Comparison of ENCODE assay signal across 8 cellular contexts in genomic region chr15:65377105-65377975, GRCh38. TPM values are rescaled to one million over a fixed set of nuclear protein-coding genes. Genes with fewer than 3 reads are reported as not detected.
DNase-seq lines count a peak whose midpoint lies in the region; ATAC-seq and TF ChIP-seq lines count a peak whose summit lies in the region.

No MANE protein-coding gene starts in this region.

- TF ChIP-seq POLR2A in right lobe of liver (IDR thresholded peaks at IDR 0.05): no peak

- TF ChIP-seq CTCF in colonic mucosa (IDR thresholded peaks at IDR 0.05) (no peak), right lobe of liver (IDR thresholded peaks at IDR 0.05) (no peak)

- H3K4me1 ChIP-seq in colonic mucosa: peaks cover 3% of the 10 kb centered on the region
- H3K4me1 ChIP-seq in right lobe of liver: peaks cover 0 to 10% (median 2%) of the 10 kb centered on the region in 4 donors
- H3K4me1 ChIP-seq in thymus (ENCODE audit: control insufficient read depth, insufficient read depth, low read length): no peaks in the 10 kb centered on the region

- H3K9me3 ChIP-seq in colonic mucosa (no peaks in the 10 kb centered on the region), right lobe of liver (no peaks in the 10 kb centered on the region), thymus (ENCODE audit: control insufficient read depth) (no peaks in the 10 kb centered on the region)

- H3K36me3 ChIP-seq in colonic mucosa: no peaks in the 10 kb centered on the region
- no peaks in the 10 kb centered on the region for H3K36me3 ChIP-seq in right lobe of liver
- H3K36me3 ChIP-seq in thymus (ENCODE audit: control insufficient read depth, insufficient read depth): no peaks in the 10 kb centered on the region

- peaks cover 42% of the 10 kb centered on the region for H3K27me3 ChIP-seq in colonic mucosa
- peaks cover 0 to 28% of the 10 kb centered on the region in 2 donors for H3K27me3 ChIP-seq in right lobe of liver
- peaks cover 65% of the 10 kb centered on the region for H3K27me3 ChIP-seq in thymus (ENCODE audit: control insufficient read depth, insufficient read depth)

- H3K9ac ChIP-seq in colonic mucosa (ENCODE audit: low read depth in 2 of 2, low read length in 2 of 2): no peak overlapping the region

- ATAC-seq in right lobe of liver: peak; percentile 63 to 72 (median 66)
- no peak for ATAC-seq in HG03565 (IDR thresholded peaks at IDR 0.05; ENCODE audit: unreplicated experiment)

- H3K4me3 ChIP-seq in colonic mucosa (peak overlapping the region; percentile 38), right lobe of liver (peak overlapping the region; percentile 32 to 48 (median 43)), thymus (ENCODE audit: low read length) (peak overlapping the region; percentile 42)

- peak; percentile 34 for DNase-seq in COLO668 (lab: John Stamatoyannopoulos, UW; ENCODE audit: unreplicated experiment)
- DNase-seq in NCI-H1105 (lab: John Stamatoyannopoulos, UW): peak; percentile 11
- no peak for DNase-seq in colonic mucosa
- peak in 1 of 3 donors; percentile 33 for DNase-seq in right lobe of liver
- DNase-seq in NCI-H345 (lab: John Stamatoyannopoulos, UW): no peak
- no peak for DNase-seq in NCI-H2196 treated with DMSO at 0.1 percent for 48 hours (lab: John Stamatoyannopoulos, UW; ENCODE audit: unreplicated experiment)

- 1% methylated on average over 25 of the region's 99 CpGs for WGBS in right lobe of liver (ENCODE audit: insufficient coverage, low coverage, low lambda C conversion rate, missing lambda C conversion rate)
- WGBS in thymus: 1% methylated on average over 99 of the region's 99 CpGs

- intact Hi-C loops in colonic mucosa (cut with DNase I) (no loop called here), right lobe of liver (cut with DNase I) (no loop called here)

- H3K27ac ChIP-seq in colonic mucosa: no peak overlapping the region
- no peak overlapping the region for H3K27ac ChIP-seq in right lobe of liver
- H3K27ac ChIP-seq in thymus (ENCODE audit: low read depth): no peak overlapping the region

RNA-seq across cellular contexts. Expression of gene IGDCC3, which starts 0.5 kb away (rescaled TPM):
- under 1 TPM in 1 of 2 donors, not detected in 1; 0.12 TPM for total RNA-seq in colonic mucosa
- total RNA-seq in right lobe of liver: not detected
- polyA plus RNA-seq in thymus: 0.50 TPM

RNA-seq across cellular contexts. Expression of gene IGDCC4, which starts 45.4 kb away (rescaled TPM):
- total RNA-seq in colonic mucosa (1 to 10 TPM in 1 of 2 donors, under 1 TPM in 1; 0.96 to 1.9 TPM), right lobe of liver (under 1 TPM in 1 of 6 experiments, not detected in 5; 0.02 TPM)
- polyA plus RNA-seq in thymus: 1.1 TPM

Comparison
In these comparisons a context has a peak if more than half of its experiments do, and no peak if none do; other contexts are left out.
1. DNase-seq: peak in COLO668 (single experiment) and NCI-H1105 (single experiment); none in colonic mucosa (single experiment), NCI-H345 (single experiment) and NCI-H2196 treated with DMSO at 0.1 percent for 48 hours (single experiment).
2. Peak in every context shown above with its lines, with median percentiles within 50 percentile points of each other: H3K4me3 ChIP-seq.